21 cellular contexts compared by ENCODE assay signal in the genomic region with DNA sequence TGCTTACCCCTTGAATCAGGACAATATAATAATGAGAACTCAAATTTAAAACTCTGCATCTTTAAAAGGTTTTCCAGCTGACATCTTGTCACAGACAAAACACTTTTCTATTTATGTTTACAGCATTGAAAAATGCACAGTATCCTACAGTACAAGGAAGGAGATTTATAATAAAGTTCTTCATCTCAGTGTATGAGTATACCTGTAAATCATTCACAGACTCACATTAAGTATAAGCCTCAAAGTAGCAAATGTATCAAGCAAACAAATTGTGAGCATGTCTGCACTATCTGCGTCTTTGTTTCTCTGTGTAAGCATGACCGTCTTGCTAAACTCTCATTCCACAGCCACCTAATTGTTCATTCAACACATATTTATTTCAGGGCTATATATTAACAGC. TPM values are rescaled to one million over a fixed set of nuclear protein-coding genes. Genes with fewer than 3 reads are reported as not detected.
DNase-seq lines count a peak whose midpoint lies in the region; ATAC-seq and TF ChIP-seq lines count a peak whose summit lies in the region.
"Had no signal": no experiment of that assay in that cellular context is flagged by ENCODE, and none has a peak within 500 bp of the region (broad histone marks: within the 10 kb centered on the region; RNA-seq: fewer than 3 reads in every experiment).

No MANE protein-coding gene starts in this region.

- H3K27ac Mint-ChIP-seq in natural killer cell = no peak overlapping the region
- H3K27ac Mint-ChIP-seq: CD4-positive, CD25-positive, alpha-beta regulatory T cell; CD8-positive, alpha-beta T cell had no signal

- no peaks in the 10 kb centered on the region for H3K4me1 Mint-ChIP-seq in natural killer cell

- no peaks in the 10 kb centered on the region for H3K9me3 Mint-ChIP-seq in natural killer cell

- intact Hi-C loops in aorta (cut with DNase I) = no loop called here
- intact Hi-C loops in natural killer cell (cut with micrococcal nuclease) = no loop called here

- 85 to 91% methylated on average over 2 of the region's 2 CpGs for WGBS in aorta, 2 donors

- in situ Hi-C loops in Caki2 (cut with HindIII; ENCODE audit: low pct_unique_long_range_greater_than_20kb, low sequenced_read_pairs) = no loop called here

- H3K4me3 ChIP-seq in aorta (ENCODE audit: low read length in 2 of 2) = no peak overlapping the region
- H3K4me3 ChIP-seq: GM23248 had no signal

- no peak for ATAC-seq in aorta (ENCODE audit: low FRiP score)
- ATAC-seq in natural killer cell = no peak
- ATAC-seq: CD8-positive, alpha-beta T cell had no signal

- no peaks in the 10 kb centered on the region for H3K27me3 ChIP-seq in aorta (ENCODE audit: control insufficient read depth in 1 of 2, insufficient read depth in 2 of 2, low read length in 1 of 2)

- H3K4me3 Mint-ChIP-seq in natural killer cell = no peak overlapping the region
- H3K4me3 Mint-ChIP-seq: CD4-positive, CD25-positive, alpha-beta regulatory T cell; CD8-positive, alpha-beta T cell had no signal

- no peaks in the 10 kb centered on the region for H3K9me3 ChIP-seq in aorta (ENCODE audit: control insufficient read depth, low read length)
- H3K9me3 ChIP-seq: Caco-2 had no signal

- no peaks in the 10 kb centered on the region for H3K4me1 ChIP-seq in aorta (ENCODE audit: control insufficient read depth in 1 of 2, insufficient read depth in 2 of 2, low read length in 2 of 2)
- H3K4me1 ChIP-seq: Caco-2 had no signal

- no peaks in the 10 kb centered on the region for H3K36me3 ChIP-seq in aorta (ENCODE audit: control insufficient read depth in 1 of 2, insufficient read depth in 2 of 2, low read length in 1 of 2)

- no peak for TF ChIP-seq CTCF in natural killer cell (IDR thresholded peaks at IDR 0.05)

- no peaks in the 10 kb centered on the region for H3K36me3 Mint-ChIP-seq in natural killer cell
- H3K36me3 Mint-ChIP-seq: CD8-positive, alpha-beta T cell had no signal

- DNase-seq in Caki2 (ENCODE audit: low read depth) (peak; percentile 28), HT-29 (ENCODE audit: low spot score) (peak; percentile 12), kidney tubule cell (ENCODE audit: low spot score) (peak; percentile 47), renal cortical epithelial cell (ENCODE audit: low read depth) (peak; percentile 50), aorta (no peak), T-helper 2 cell (no peak), natural killer cell (no peak), islet precursor cell (no peak)
- DNase-seq: 8988T; C1 segment of cervical spinal cord; Caco-2; CD4-positive, CD25-positive, alpha-beta regulatory T cell; CD8-positive, alpha-beta T cell; DMS 273 treated with DMSO at 0.1 percent for 48 hours; DND-41; GM23248; H7; HCEC 1CT had no signal

- peaks cover 4 to 25% of the 10 kb centered on the region in 2 donors for H3K27me3 Mint-ChIP-seq in natural killer cell (ENCODE audit: low read depth in 2 of 2)
- H3K27me3 Mint-ChIP-seq: CD4-positive, CD25-positive, alpha-beta regulatory T cell had no signal

- H3K27ac ChIP-seq in aorta (ENCODE audit: low read depth in 1 of 2, low read length in 2 of 2) = no peak overlapping the region
- H3K27ac ChIP-seq: GM23248 had no signal

RNA-seq across cellular contexts. Expression of gene PPP1R2C, which starts 52.8 kb away (rescaled TPM):
- not detected in 2 replicates for total RNA-seq in Caki2 (2014; rRNA removed; shearing (Covaris generic); ENCODE audit: low replicate concordance)
- total RNA-seq in HT-29 (2014; rRNA removed; shearing (Covaris generic)) = not detected in 2 replicates
- not detected in 2 replicates for total RNA-seq in renal cortical epithelial cell
- total RNA-seq in aorta = not detected
- polyA plus RNA-seq in aorta = not detected
- under 1 TPM in 1 of 3 donors, not detected in 2; 0.72 TPM for total RNA-seq in natural killer cell
- total RNA-seq: A673; Caco-2; CD8-positive, alpha-beta T cell; GM23248; H1; H7 had no signal
- polyA plus RNA-seq: BJ, GM23248, H1 had no signal

Comparison
In these comparisons a context has a peak if more than half of its experiments do, and no peak if none do; other contexts are left out.
1. DNase-seq: peak in Caki2 (single experiment), HT-29 (single experiment), kidney tubule cell (single experiment) and renal cortical epithelial cell (single experiment); none in aorta (0 of 2), T-helper 2 cell (0 of 5), natural killer cell (single experiment) and islet precursor cell (single experiment).